In genomic region chr9:18263367-18263766, GRCh38 we compare ENCODE assay signal across 22 cellular contexts.
DNase-seq lines count a peak whose midpoint lies in the region; ATAC-seq and TF ChIP-seq lines count a peak whose summit lies in the region.
"Had no signal": no experiment of that assay in that cellular context is flagged by ENCODE, and none has a peak within 500 bp of the region (broad histone marks: within the 10 kb centered on the region; RNA-seq: fewer than 3 reads in every experiment).

No MANE protein-coding gene starts in this region.

- peak overlapping the region; percentile 66; the same call in 1 of the 2 replicates for H2AFZ ChIP-seq in GM23338

- H3K9ac ChIP-seq in NT2/D1 (ENCODE audit: insufficient read length, low read depth) (no peak overlapping the region), endodermal cell (ENCODE audit: extremely low read depth, low read length, poor library complexity, severe bottlenecking) (no peak overlapping the region)
- H3K9ac ChIP-seq: BLaER1 treated with 17β-estradiol and CSF1 and Interleukin-3, amounts not matched to agents 10 nM and 100 nM had no signal

- peaks cover 5% of the 10 kb centered on the region; the same call in 1 of the 2 replicates for H3K4me1 ChIP-seq in GM23338 (ENCODE audit: insufficient read depth)
- H3K4me1 ChIP-seq in NT2/D1 (ENCODE audit: insufficient read depth, insufficient read length), result no peaks in the 10 kb centered on the region
- H3K4me1 ChIP-seq in endodermal cell (ENCODE audit: control insufficient read depth, insufficient read depth, low read length), result peaks cover 5% of the 10 kb centered on the region
- H3K4me1 ChIP-seq: A549, BE2C had no signal

- 69 to 73% methylated on average over 5 to 7 of the region's 7 CpGs for WGBS in endodermal cell (ENCODE audit: insufficient coverage in 1 of 2, insufficient read length in 1 of 2), 2 experiments

- H3K9me2 ChIP-seq in GM23338 (ENCODE audit: insufficient read depth), result peaks cover 5% of the 10 kb centered on the region; the same call in 1 of the 2 replicates

- H3K27me3 Mint-ChIP-seq in GM23338 (ENCODE audit: insufficient read depth, low read depth, poor library complexity), result peaks cover 3% of the 10 kb centered on the region
- no peaks in the 10 kb centered on the region for H3K27me3 Mint-ChIP-seq in endodermal cell (ENCODE audit: insufficient read depth)

- H3K27ac Mint-ChIP-seq in GM23338 (no peak overlapping the region), endodermal cell (no peak overlapping the region)
- no peak overlapping the region for H3K27ac Mint-ChIP-seq in activated naive CD4-positive, alpha-beta T cell treated with anti-CD3 and anti-CD28 coated beads, Interleukin-2, amount 50 U/mL, for 72 hours
- H3K27ac Mint-ChIP-seq: CD14-positive monocyte; CD4-positive, alpha-beta T cell had no signal

- H3K9me3 Mint-ChIP-seq in GM23338 (no peaks in the 10 kb centered on the region), endodermal cell (no peaks in the 10 kb centered on the region)
- no peaks in the 10 kb centered on the region for H3K9me3 Mint-ChIP-seq in activated naive CD4-positive, alpha-beta T cell treated with anti-CD3 and anti-CD28 coated beads, Interleukin-2, amount 50 U/mL, for 72 hours
- H3K9me3 Mint-ChIP-seq: CD14-positive monocyte; CD4-positive, alpha-beta T cell; CD8-positive, alpha-beta memory T cell had no signal

- H3K27ac ChIP-seq in GM23338 (ENCODE audit: low read depth), result no peak overlapping the region
- no peak overlapping the region for H3K27ac ChIP-seq in endodermal cell (ENCODE audit: low read depth, low read length)
- H3K27ac ChIP-seq: A549; BLaER1 treated with 17β-estradiol and CSF1 and Interleukin-3, amounts not matched to agents 10 nM and 100 nM had no signal

- peak overlapping the region; percentile 23; the same call in 1 of the 2 replicates for H3K4me2 ChIP-seq in GM23338
- H3K4me2 ChIP-seq: A549; BLaER1 treated with 17β-estradiol and CSF1 and Interleukin-3, amounts not matched to agents 10 nM and 100 nM had no signal

- no peaks in the 10 kb centered on the region for H3F3A ChIP-seq in GM23338 (replicated peaks; ENCODE audit: low read depth)

- H3K9me3 ChIP-seq in NT2/D1 (ENCODE audit: insufficient read depth, low read length), result 0 out of 2 replicates have a peak, but pooled peaks cover 12% of the 10 kb centered on the region
- H3K9me3 ChIP-seq in endodermal cell (ENCODE audit: control insufficient read depth, low read length), result no peaks in the 10 kb centered on the region
- H3K9me3 ChIP-seq: A549; BE2C; BLaER1 treated with 17β-estradiol and CSF1 and Interleukin-3, amounts not matched to agents 10 nM and 100 nM had no signal

- TF ChIP-seq CTCF in GM23338 (conservative IDR thresholded peaks at IDR 0.05; ENCODE audit: low read depth in 2 of 2) (no peak), endodermal cell (conservative IDR thresholded peaks at IDR 0.05) (no peak)

- ATAC-seq in GM23338 (peak; percentile 53; the same call in 2 of the 3 replicates), GM18861 (IDR thresholded peaks at IDR 0.05; ENCODE audit: unreplicated experiment) (no peak)
- ATAC-seq in activated naive CD4-positive, alpha-beta T cell treated with anti-CD3 and anti-CD28 coated beads, Interleukin-2, amount 50 U/mL, for 72 hours, result no peak
- ATAC-seq: A549 had no signal

- H3K4me3 Mint-ChIP-seq in GM23338 (no peak overlapping the region), endodermal cell (no peak overlapping the region)
- H3K4me3 Mint-ChIP-seq: CD14-positive monocyte; CD4-positive, alpha-beta T cell; CD8-positive, alpha-beta memory T cell had no signal

- H3K36me3 ChIP-seq in GM23338 (ENCODE audit: insufficient read depth), result no peaks in the 10 kb centered on the region
- no peaks in the 10 kb centered on the region for H3K36me3 ChIP-seq in NT2/D1 (ENCODE audit: insufficient read depth, insufficient read length, low read length)
- H3K36me3 ChIP-seq in endodermal cell (ENCODE audit: control insufficient read depth, insufficient read depth, low read length), result no peaks in the 10 kb centered on the region
- H3K36me3 ChIP-seq: BE2C; BLaER1 treated with 17β-estradiol and CSF1 and Interleukin-3, amounts not matched to agents 10 nM and 100 nM had no signal

- H3K36me3 Mint-ChIP-seq in GM23338 (ENCODE audit: low read depth) (no peaks in the 10 kb centered on the region), endodermal cell (ENCODE audit: low read depth) (no peaks in the 10 kb centered on the region)
- no peaks in the 10 kb centered on the region for H3K36me3 Mint-ChIP-seq in activated naive CD4-positive, alpha-beta T cell treated with anti-CD3 and anti-CD28 coated beads, Interleukin-2, amount 50 U/mL, for 72 hours
- H3K36me3 Mint-ChIP-seq: CD14-positive monocyte; CD8-positive, alpha-beta memory T cell had no signal

- H3K4me1 Mint-ChIP-seq in GM23338 (peaks cover 10% of the 10 kb centered on the region), endodermal cell (peaks cover 25% of the 10 kb centered on the region)
- H3K4me1 Mint-ChIP-seq: CD14-positive monocyte; CD8-positive, alpha-beta memory T cell had no signal

- no peaks in the 10 kb centered on the region for H3K79me2 ChIP-seq in GM23338 (replicated peaks; ENCODE audit: insufficient read depth)

- no peaks in the 10 kb centered on the region for H4K20me1 ChIP-seq in GM23338 (replicated peaks; ENCODE audit: insufficient read depth)
- H4K20me1 ChIP-seq: BLaER1 treated with 17β-estradiol and CSF1 and Interleukin-3, amounts not matched to agents 10 nM and 100 nM had no signal

- no peak overlapping the region for H3K4me3 ChIP-seq in GM23338
- no peak overlapping the region for H3K4me3 ChIP-seq in NT2/D1 (ENCODE audit: insufficient read length, low read depth)
- H3K4me3 ChIP-seq in endodermal cell (ENCODE audit: low read length), result no peak overlapping the region
- H3K4me3 ChIP-seq: A549; BLaER1 treated with 17β-estradiol and CSF1 and Interleukin-3, amounts not matched to agents 10 nM and 100 nM had no signal

- H3K27me3 ChIP-seq in GM23338 (ENCODE audit: insufficient read depth), result no peaks in the 10 kb centered on the region
- H3K27me3 ChIP-seq in NT2/D1 (ENCODE audit: insufficient read depth, insufficient read length), result no peaks in the 10 kb centered on the region
- H3K27me3 ChIP-seq in endodermal cell (ENCODE audit: control insufficient read depth, insufficient read depth, low read length, poor library complexity, severe bottlenecking), result no peaks in the 10 kb centered on the region
- H3K27me3 ChIP-seq: BE2C had no signal

- DNase-seq in GM23338 (ENCODE audit: low spot score), result peak; percentile 45
- DNase-seq in NT2/D1 (ENCODE audit: low read depth, low spot score), result peak; percentile 92
- DNase-seq in endodermal cell, result peak; percentile 49
- DNase-seq in islet precursor cell, result peak; percentile 60
- DNase-seq in activated CD4-positive, alpha-beta T cell treated with anti-CD3 and anti-CD28 coated beads, Interleukin-2, amount 50 U/mL, for 1 hour, result no peak
- no peak for DNase-seq in NOMO-1 (lab: John Stamatoyannopoulos, UW; ENCODE audit: unreplicated experiment in 2 of 2)
- no peak for DNase-seq in activated naive CD4-positive, alpha-beta T cell treated with anti-CD3 and anti-CD28 coated beads, Interleukin-2, amount 50 U/mL, for 72 hours (ENCODE audit: low spot score in 2 of 2)
- DNase-seq: 8988T; ACHN; AML-193; BE2C; CD4-positive, alpha-beta T cell; CD8-positive, alpha-beta memory T cell; DMS 273 treated with DMSO at 0.1 percent for 48 hours; DMS79; EL; GOT3; H7 had no signal

Comparison
In these comparisons a context has a peak if more than half of its experiments do, and no peak if none do; other contexts are left out.
1. DNase-seq: peak in GM23338 (single experiment), NT2/D1 (single experiment), endodermal cell (single experiment) and islet precursor cell (single experiment); none in activated CD4-positive, alpha-beta T cell treated with anti-CD3 and anti-CD28 coated beads, Interleukin-2, amount 50 U/mL, for 1 hour (single experiment), NOMO-1 (0 of 2) and activated naive CD4-positive, alpha-beta T cell treated with anti-CD3 and anti-CD28 coated beads, Interleukin-2, amount 50 U/mL, for 72 hours (0 of 2).